10 cellular contexts compared by ENCODE assay signal in the genomic region with DNA sequence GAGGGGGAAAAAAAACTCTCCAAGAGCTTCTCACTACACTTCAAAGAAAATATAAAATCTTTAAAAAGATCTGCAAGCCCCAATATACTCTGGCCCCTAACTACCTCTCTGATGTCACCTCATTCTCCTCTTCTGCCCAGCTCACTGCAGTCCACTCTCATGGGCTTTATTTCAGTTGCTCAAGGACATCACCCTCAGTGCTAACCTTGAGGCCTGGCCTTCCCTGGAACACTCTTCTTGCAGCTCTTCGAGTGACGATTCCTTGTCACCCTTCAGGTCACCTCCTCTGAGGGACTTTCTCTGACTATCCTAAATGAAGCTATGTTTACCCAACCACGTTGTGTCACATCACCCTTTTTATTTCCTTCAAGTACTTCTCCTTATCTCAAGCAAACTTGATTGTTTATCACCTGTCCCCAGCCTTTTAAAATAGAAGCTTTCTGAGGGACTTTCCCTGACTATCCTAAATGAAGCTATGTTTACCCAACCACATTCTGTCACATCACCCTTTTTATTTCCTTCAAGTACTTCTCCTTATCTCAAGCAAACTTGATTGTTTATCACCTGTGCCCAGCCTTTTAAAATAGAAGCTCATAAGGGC. TPM values are rescaled to one million over a fixed set of nuclear protein-coding genes. Genes with fewer than 3 reads are reported as not detected.
DNase-seq lines count a peak whose midpoint lies in the region; ATAC-seq and TF ChIP-seq lines count a peak whose summit lies in the region.
"Had no signal": no experiment of that assay in that cellular context is flagged by ENCODE, and none has a peak within 500 bp of the region (broad histone marks: within the 10 kb centered on the region; RNA-seq: fewer than 3 reads in every experiment).

No MANE protein-coding gene starts in this region.

- in situ Hi-C loops in GM13976 (cut with MboI; ENCODE audit: low sequenced_read_pairs, unreplicated experiment) = no loop called here

- POLR2A ChIA-PET in activated B cell treated with CpG ODN at 0.5 μM for 24 hours (lab: Charles Lee) = interaction anchor here (1.2 to 1.4 kb wide), 2 partner anchors 11 kb away, joined by 3 to 11 read pairs; partner anchors contain the start of gene RTTN

- peak overlapping the region; percentile 75 for H3K27ac Mint-ChIP-seq in activated B cell treated with CpG ODN at 0.5 μM for 24 hours
- H3K27ac Mint-ChIP-seq: activated CD4-positive, alpha-beta T cell treated with anti-CD3 and anti-CD28 coated beads, Interleukin-2, amount 10 ng/mL, durations not matched to agents 7 days and 5 days had no signal

- peak; percentile 34 for ATAC-seq in GM19438 (IDR thresholded peaks at IDR 0.05; ENCODE audit: low read depth, unreplicated experiment)
- ATAC-seq in HG03025 (IDR thresholded peaks at IDR 0.05; ENCODE audit: low FRiP score, unreplicated experiment) = peak; percentile 41
- ATAC-seq in activated B cell treated with CpG ODN at 0.5 μM for 24 hours (ENCODE audit: low read depth) = peak; percentile 32

- no peak for TF ChIP-seq CTCF in GM13976 (IDR thresholded peaks at IDR 0.05; ENCODE audit: borderline replicate concordance, control extremely low read depth, extremely low read depth, insufficient read depth, missing control alignments)
- no peak for TF ChIP-seq CTCF in activated B cell treated with CpG ODN at 0.5 μM for 24 hours (IDR thresholded peaks at IDR 0.05)
- no peak for TF ChIP-seq CTCF in esophagus muscularis mucosa (IDR thresholded peaks at IDR 0.05)

- no peaks in the 10 kb centered on the region for H3K9me3 ChIP-seq in esophagus muscularis mucosa
- H3K9me3 ChIP-seq: lower lobe of right lung had no signal

- no peak overlapping the region for H3K4me3 ChIP-seq in esophagus muscularis mucosa
- H3K4me3 ChIP-seq: lower lobe of right lung had no signal

- CTCF ChIA-PET in activated B cell treated with CpG ODN at 0.5 μM for 24 hours (lab: Charles Lee) = interaction anchor here (0.6 to 4.6 kb wide), 7 partner anchors 11 to 260 kb away, joined by 3 to 50 read pairs (median 6); partner anchors contain the start of gene RTTN

- H3K36me3 Mint-ChIP-seq in activated B cell treated with CpG ODN at 0.5 μM for 24 hours (ENCODE audit: low read depth) = peaks cover 80% of the 10 kb centered on the region

- H3K4me1 Mint-ChIP-seq in activated B cell treated with CpG ODN at 0.5 μM for 24 hours = peaks cover 17% of the 10 kb centered on the region

- H3K27me3 Mint-ChIP-seq in activated B cell treated with CpG ODN at 0.5 μM for 24 hours = no peaks in the 10 kb centered on the region
- H3K27me3 Mint-ChIP-seq: activated CD4-positive, alpha-beta T cell treated with anti-CD3 and anti-CD28 coated beads, Interleukin-2, amount 10 ng/mL, durations not matched to agents 7 days and 5 days had no signal

- no peak for TF ChIP-seq EP300 in esophagus muscularis mucosa (IDR thresholded peaks at IDR 0.05)

- no peaks in the 10 kb centered on the region for H3K9me3 Mint-ChIP-seq in activated B cell treated with CpG ODN at 0.5 μM for 24 hours
- H3K9me3 Mint-ChIP-seq: activated CD4-positive, alpha-beta T cell treated with anti-CD3 and anti-CD28 coated beads, Interleukin-2, amount 10 ng/mL, durations not matched to agents 7 days and 5 days had no signal

- DNase-seq in GM13976 (ENCODE audit: low spot score) (peak; percentile 14), activated B cell treated with CpG ODN at 0.5 μM for 24 hours (no peak), NCI-H226 (no peak), esophagus muscularis mucosa (ENCODE audit: extremely low spot score) (no peak), LoVo (ENCODE audit: low spot score) (no peak), NCI-H1694 treated with DMSO at 0.1 percent for 48 hours (lab: John Stamatoyannopoulos, UW) (no peak)
- DNase-seq: lower lobe of right lung had no signal

- peaks cover 19 to 85% (median 57%) of the 10 kb centered on the region in 4 donors for H3K36me3 ChIP-seq in esophagus muscularis mucosa

- H3K4me1 ChIP-seq in esophagus muscularis mucosa = no peaks in the 10 kb centered on the region
- H3K4me1 ChIP-seq: lower lobe of right lung had no signal

- intact Hi-C loops in activated B cell treated with CpG ODN at 0.5 μM for 24 hours (cut with micrococcal nuclease) (no loop called here), esophagus muscularis mucosa (cut with DNase I) (loop anchor here (1.0 to 5.0 kb wide), 2 partner anchors 239 to 257 kb away; no protein-coding TSS in a partner anchor)

- 77% methylated on average over 3 of the region's 3 CpGs for WGBS in esophagus muscularis mucosa

- H3K4me3 Mint-ChIP-seq in activated B cell treated with CpG ODN at 0.5 μM for 24 hours = no peak overlapping the region

- TF ChIP-seq POLR2A in esophagus muscularis mucosa (IDR thresholded peaks at IDR 0.05; ENCODE audit: low read depth) = no peak

- no peaks in the 10 kb centered on the region for H3K27me3 ChIP-seq in esophagus muscularis mucosa

- H3K27ac ChIP-seq in esophagus muscularis mucosa (replicated peaks in 1 of 4) = no peak overlapping the region
- H3K27ac ChIP-seq: lower lobe of right lung had no signal

RNA-seq across cellular contexts. Expression of gene RTTN, which starts 10.4 kb away (rescaled TPM):
- 25.0 and 25.9 TPM in 2 replicates for total RNA-seq in activated B cell treated with CpG ODN at 0.5 μM for 24 hours
- total RNA-seq in esophagus muscularis mucosa = 10 to 100 TPM in 1 of 4 donors, 1 to 10 TPM in 3; 6.7 to 18.7 (median 7.3) TPM
